ENCODE assay signal across 1 cellular context in the genomic region with DNA sequence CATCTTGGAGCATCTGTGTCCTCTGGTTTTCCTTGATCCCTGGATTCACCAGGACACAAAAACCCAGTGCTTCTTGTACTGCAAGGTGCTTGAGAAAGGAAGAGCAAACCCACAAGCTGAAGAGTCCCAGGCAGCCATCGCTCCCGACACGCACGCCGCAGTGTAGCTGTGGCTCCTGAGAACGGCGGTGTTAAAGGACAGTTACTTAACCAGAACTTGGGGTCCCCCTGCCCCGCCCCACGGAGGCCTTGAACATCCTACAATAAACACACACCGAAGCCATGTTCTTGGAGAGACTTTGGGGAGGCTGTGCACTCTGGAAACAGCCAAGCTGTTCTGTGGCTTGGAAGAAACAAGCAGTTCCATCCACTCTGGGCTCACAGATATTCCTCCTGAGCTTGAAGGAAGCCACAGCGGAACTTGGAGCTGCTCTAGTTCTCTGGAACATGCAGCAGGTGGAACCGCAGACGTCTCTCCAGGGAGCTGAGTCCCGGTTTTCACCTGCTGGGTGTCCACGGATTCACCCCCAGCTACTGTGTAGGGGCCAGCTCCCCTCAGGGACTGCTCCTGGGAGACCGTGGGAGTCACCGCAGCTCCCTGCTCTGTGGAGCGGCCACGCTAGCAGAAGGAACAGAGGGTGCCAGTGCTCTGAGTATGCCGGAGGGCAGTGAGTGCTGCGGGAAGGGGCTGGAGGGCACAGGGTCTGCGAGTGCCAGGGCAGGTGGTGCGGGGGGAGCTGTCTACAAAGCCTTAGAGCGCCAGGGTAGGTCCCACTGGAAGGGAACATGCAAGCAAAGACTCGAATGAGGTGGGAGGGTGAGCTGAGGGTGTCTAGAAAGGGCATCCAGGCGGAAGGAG.
TF ChIP-seq lines count a peak whose summit lies in the region.

No MANE protein-coding gene starts in this region.

TF ChIP-seq in WTC11, 78 proteins besides CTCF, POLR2A, EP300 and RAD21 (continued from another document):
- TF ChIP-seq, protein P1, sequence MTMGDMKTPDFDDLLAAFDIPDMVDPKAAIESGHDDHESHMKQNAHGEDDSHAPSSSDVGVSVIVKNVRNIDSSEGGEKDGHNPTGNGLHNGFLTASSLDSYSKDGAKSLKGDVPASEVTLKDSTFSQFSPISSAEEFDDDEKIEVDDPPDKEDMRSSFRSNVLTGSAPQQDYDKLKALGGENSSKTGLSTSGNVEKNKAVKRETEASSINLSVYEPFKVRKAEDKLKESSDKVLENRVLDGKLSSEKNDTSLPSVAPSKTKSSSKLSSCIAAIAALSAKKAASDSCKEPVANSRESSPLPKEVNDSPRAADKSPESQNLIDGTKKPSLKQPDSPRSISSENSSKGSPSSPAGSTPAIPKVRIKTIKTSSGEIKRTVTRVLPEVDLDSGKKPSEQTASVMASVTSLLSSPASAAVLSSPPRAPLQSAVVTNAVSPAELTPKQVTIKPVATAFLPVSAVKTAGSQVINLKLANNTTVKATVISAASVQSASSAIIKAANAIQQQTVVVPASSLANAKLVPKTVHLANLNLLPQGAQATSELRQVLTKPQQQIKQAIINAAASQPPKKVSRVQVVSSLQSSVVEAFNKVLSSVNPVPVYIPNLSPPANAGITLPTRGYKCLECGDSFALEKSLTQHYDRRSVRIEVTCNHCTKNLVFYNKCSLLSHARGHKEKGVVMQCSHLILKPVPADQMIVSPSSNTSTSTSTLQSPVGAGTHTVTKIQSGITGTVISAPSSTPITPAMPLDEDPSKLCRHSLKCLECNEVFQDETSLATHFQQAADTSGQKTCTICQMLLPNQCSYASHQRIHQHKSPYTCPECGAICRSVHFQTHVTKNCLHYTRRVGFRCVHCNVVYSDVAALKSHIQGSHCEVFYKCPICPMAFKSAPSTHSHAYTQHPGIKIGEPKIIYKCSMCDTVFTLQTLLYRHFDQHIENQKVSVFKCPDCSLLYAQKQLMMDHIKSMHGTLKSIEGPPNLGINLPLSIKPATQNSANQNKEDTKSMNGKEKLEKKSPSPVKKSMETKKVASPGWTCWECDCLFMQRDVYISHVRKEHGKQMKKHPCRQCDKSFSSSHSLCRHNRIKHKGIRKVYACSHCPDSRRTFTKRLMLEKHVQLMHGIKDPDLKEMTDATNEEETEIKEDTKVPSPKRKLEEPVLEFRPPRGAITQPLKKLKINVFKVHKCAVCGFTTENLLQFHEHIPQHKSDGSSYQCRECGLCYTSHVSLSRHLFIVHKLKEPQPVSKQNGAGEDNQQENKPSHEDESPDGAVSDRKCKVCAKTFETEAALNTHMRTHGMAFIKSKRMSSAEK (CRISPR knock-in tag; IDR thresholded peaks at IDR 0.05; ENCODE audit: borderline replicate concordance), result no peak
